24 cellular contexts compared by ENCODE assay signal in the genomic region with DNA sequence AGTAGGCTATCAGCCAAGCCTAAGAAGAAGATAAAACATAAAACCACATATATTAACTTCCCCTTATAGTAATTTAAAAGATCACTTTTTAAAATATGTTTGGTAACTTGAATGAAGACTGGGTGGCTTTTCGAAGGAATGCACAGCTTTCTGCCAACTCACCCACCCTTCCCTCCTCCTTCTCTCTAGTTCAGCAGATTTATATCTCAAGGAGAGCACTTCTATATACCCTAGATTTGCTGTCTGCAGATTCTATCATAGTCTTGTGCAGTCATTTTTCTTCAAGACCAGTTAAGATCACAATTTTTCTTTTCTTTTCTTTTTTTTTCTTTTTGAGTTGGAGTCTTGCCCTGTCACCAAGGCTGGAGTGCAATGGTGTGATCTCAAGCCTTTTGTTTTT.
"Had no signal": no experiment of that assay in that cellular context is flagged by ENCODE, and none has a peak within 500 bp of the region (broad histone marks: within the 10 kb centered on the region; RNA-seq: fewer than 3 reads in every experiment).

No MANE protein-coding gene starts in this region.

- H3K4me3 Mint-ChIP-seq: natural killer cell; stimulated activated memory B cell treated with anti-CD40 and anti-IgM and Interleukin-4, amounts not matched to agents 10 μg/mL and 1 μg/mL and 100 μg/mL, for 72 hours; stimulated activated naive CD8-positive, alpha-beta T cell treated with anti-CD3 and anti-CD28 coated beads, Interleukin-15, amount 100 ng/mL, for 72 hours; type B pancreatic cell had no signal

- H3K27me3 ChIP-seq: left lung, ovary, right atrium auricular region, right lobe of liver, tibial nerve, uterus had no signal

- H3K36me3 ChIP-seq: left lung, lower lobe of right lung, ovary, right atrium auricular region, right lobe of liver, tibial nerve, uterus had no signal

- H3K9me3 ChIP-seq: left lung, lower lobe of right lung, ovary, right atrium auricular region, right lobe of liver, tibial nerve, uterus had no signal

- H3K36me3 Mint-ChIP-seq: naive B cell; natural killer cell; stimulated activated memory B cell treated with anti-CD40 and anti-IgM and Interleukin-4, amounts not matched to agents 10 μg/mL and 1 μg/mL and 100 μg/mL, for 72 hours; type B pancreatic cell had no signal

- H3K27ac Mint-ChIP-seq: naive B cell; natural killer cell; progenitor cell of endocrine pancreas; stimulated activated memory B cell treated with anti-CD40 and anti-IgM and Interleukin-4, amounts not matched to agents 10 μg/mL and 1 μg/mL and 100 μg/mL, for 72 hours; stimulated activated naive CD8-positive, alpha-beta T cell treated with anti-CD3 and anti-CD28 coated beads, Interleukin-15, amount 100 ng/mL, for 72 hours; type B pancreatic cell had no signal

- DNase-seq: islet precursor cell; left colon; left lung; lower lobe of right lung; mammary epithelial cell; mesenchymal stem cell; naive B cell; natural killer cell; ovary; right lobe of liver; stimulated activated CD4-positive, alpha-beta T cell treated with anti-CD3 and anti-CD28 coated beads, Interleukin-1b, Interleukin-23, amount 100 ng/mL, for 48 hours; stimulated activated CD4-positive, alpha-beta T cell treated with anti-CD3 and anti-CD28 coated beads, Interleukin-2, amount 100 ng/mL, for 48 hours; stimulated activated CD4-positive, alpha-beta T cell treated with anti-CD3 and anti-CD28 coated beads, Interleukin-4, amount 100 ng/mL, for 4 hours; stimulated activated CD8-positive, alpha-beta memory T cell treated with anti-CD3 and anti-CD28 coated beads, Interleukin-4, amount 100 ng/mL, for 48 hours; stimulated activated naive CD4-positive, alpha-beta T cell treated with Interleukin-2 at 50 U/mL for 16 hours; stimulated activated naive CD8-positive, alpha-beta T cell treated with anti-CD3 and anti-CD28 coated beads, Interleukin-15, amount 100 ng/mL, for 72 hours; substantia nigra; uterus had no signal

- H3K27ac ChIP-seq: left lung, lower lobe of right lung, ovary, right atrium auricular region, right lobe of liver, tibial nerve, uterus had no signal

- ATAC-seq: left colon; left lung; right lobe of liver; stimulated activated memory B cell treated with anti-CD40 and anti-IgM and Interleukin-4, amounts not matched to agents 10 μg/mL and 1 μg/mL and 100 μg/mL, for 72 hours; stimulated activated naive CD8-positive, alpha-beta T cell treated with anti-CD3 and anti-CD28 coated beads, Interleukin-15, amount 100 ng/mL, for 72 hours had no signal

- H3K9me3 Mint-ChIP-seq: natural killer cell; stimulated activated memory B cell treated with anti-CD40 and anti-IgM and Interleukin-4, amounts not matched to agents 10 μg/mL and 1 μg/mL and 100 μg/mL, for 72 hours; stimulated activated naive CD8-positive, alpha-beta T cell treated with anti-CD3 and anti-CD28 coated beads, Interleukin-15, amount 100 ng/mL, for 72 hours; type B pancreatic cell had no signal

- H3K4me1 ChIP-seq: left lung, lower lobe of right lung, right atrium auricular region, right lobe of liver, tibial nerve, uterus had no signal

- H3K4me3 ChIP-seq: left lung, lower lobe of right lung, ovary, right atrium auricular region, right lobe of liver, smooth muscle cell, tibial nerve, uterus had no signal

- H3K4me1 Mint-ChIP-seq: naive B cell; natural killer cell; stimulated activated naive CD8-positive, alpha-beta T cell treated with anti-CD3 and anti-CD28 coated beads, Interleukin-15, amount 100 ng/mL, for 72 hours had no signal

- H3K4me2 ChIP-seq: smooth muscle cell had no signal
